In genomic region chr21:42546433-42546832, GRCh38 we compare ENCODE assay signal across 28 cellular contexts. TPM values are rescaled to one million over a fixed set of nuclear protein-coding genes. Genes with fewer than 3 reads are reported as not detected.
"Had no signal": no experiment of that assay in that cellular context is flagged by ENCODE, and none has a peak within 500 bp of the region (broad histone marks: within the 10 kb centered on the region; RNA-seq: fewer than 3 reads in every experiment).

No MANE protein-coding gene starts in this region.

- H3K9me3 ChIP-seq: esophagus squamous epithelium, heart right ventricle, left lung, neutrophil, pancreas, right lobe of liver, thoracic aorta, tibial nerve, upper lobe of left lung, uterus had no signal

- DNase-seq: dermis blood vessel endothelial cell; effector memory CD4-positive, alpha-beta T cell; esophagus squamous epithelium; foreskin melanocyte; glutamatergic neuron; heart right ventricle; hippocampal formation; left cardiac atrium; left lung; naive B cell; right lobe of liver; stimulated activated CD4-positive, alpha-beta T cell treated with anti-CD3 and anti-CD28 coated beads, Interleukin-4, amount 100 ng/mL, for 4 hours; upper lobe of left lung; uterus had no signal

- H3K9me3 Mint-ChIP-seq: memory B cell; naive B cell; natural killer cell treated with Interleukin-12 subunit alpha and Interleukin-12 subunit beta and Interleukin-15 and Interleukin-18, amount 100 ng/mL, for 72 hours; stimulated activated memory B cell treated with anti-CD40 and anti-IgM and Interleukin-4, amounts not matched to agents 10 μg/mL and 1 μg/mL and 100 μg/mL, for 72 hours; stimulated activated naive CD8-positive, alpha-beta T cell treated with anti-CD3 and anti-CD28 coated beads, Interleukin-15, Interleukin-2, amounts not matched to agents 100 ng/mL and 50 ng/mL, for 24 hours had no signal

- FAIRE-seq: endothelial cell of umbilical vein, islet of Langerhans, pancreas had no signal

- H3K27ac ChIP-seq: coronary artery, esophagus squamous epithelium, heart right ventricle, left lung, neutrophil, pancreas, right lobe of liver, thoracic aorta, tibial nerve, upper lobe of left lung, uterus had no signal

- H3K27me3 ChIP-seq: esophagus squamous epithelium, heart right ventricle, left lung, neutrophil, pancreas, right lobe of liver, tibial nerve, upper lobe of left lung, uterus had no signal

- H3K4me3 Mint-ChIP-seq: memory B cell; natural killer cell treated with Interleukin-12 subunit alpha and Interleukin-12 subunit beta and Interleukin-15 and Interleukin-18, amount 100 ng/mL, for 72 hours; neural crest cell; stimulated activated memory B cell treated with anti-CD40 and anti-IgM and Interleukin-4, amounts not matched to agents 10 μg/mL and 1 μg/mL and 100 μg/mL, for 72 hours; stimulated activated naive CD8-positive, alpha-beta T cell treated with anti-CD3 and anti-CD28 coated beads, Interleukin-15, Interleukin-2, amounts not matched to agents 100 ng/mL and 50 ng/mL, for 24 hours had no signal

- H3K4me1 ChIP-seq: heart right ventricle, left lung, pancreas, right lobe of liver, tibial nerve, uterus had no signal

- H3K36me3 ChIP-seq: uterus had no signal

- H3K4me3 ChIP-seq: coronary artery, esophagus squamous epithelium, heart right ventricle, left lung, lung, pancreas, right lobe of liver, thoracic aorta, tibial nerve, upper lobe of left lung, uterus had no signal

- H3K27me3 Mint-ChIP-seq: memory B cell; naive B cell; natural killer cell treated with Interleukin-12 subunit alpha and Interleukin-12 subunit beta and Interleukin-15 and Interleukin-18, amount 100 ng/mL, for 72 hours; stimulated activated memory B cell treated with anti-CD40 and anti-IgM and Interleukin-4, amounts not matched to agents 10 μg/mL and 1 μg/mL and 100 μg/mL, for 72 hours; stimulated activated naive CD8-positive, alpha-beta T cell treated with anti-CD3 and anti-CD28 coated beads, Interleukin-15, Interleukin-2, amounts not matched to agents 100 ng/mL and 50 ng/mL, for 24 hours had no signal

- ATAC-seq: left cardiac atrium; left lung; natural killer cell treated with Interleukin-12 subunit alpha and Interleukin-12 subunit beta and Interleukin-15 and Interleukin-18, amount 100 ng/mL, for 72 hours; pancreas; right lobe of liver; stimulated activated memory B cell treated with anti-CD40 and anti-IgM and Interleukin-4, amounts not matched to agents 10 μg/mL and 1 μg/mL and 100 μg/mL, for 72 hours had no signal

- H3K27ac Mint-ChIP-seq: memory B cell; natural killer cell treated with Interleukin-12 subunit alpha and Interleukin-12 subunit beta and Interleukin-15 and Interleukin-18, amount 100 ng/mL, for 72 hours; stimulated activated memory B cell treated with anti-CD40 and anti-IgM and Interleukin-4, amounts not matched to agents 10 μg/mL and 1 μg/mL and 100 μg/mL, for 72 hours; stimulated activated naive CD8-positive, alpha-beta T cell treated with anti-CD3 and anti-CD28 coated beads, Interleukin-15, Interleukin-2, amounts not matched to agents 100 ng/mL and 50 ng/mL, for 24 hours had no signal

RNA-seq across cellular contexts. Expression of gene RSPH1, which starts 50.4 kb away (rescaled TPM):
- total RNA-seq: dermis blood vessel endothelial cell, endothelial cell of umbilical vein, left cardiac atrium, skeletal muscle tissue had no signal
